ENCODE assay signal across 8 cellular contexts in genomic region chr12:92927055-92927435, GRCh38. TPM values are rescaled to one million over a fixed set of nuclear protein-coding genes. Genes with fewer than 3 reads are reported as not detected.
DNase-seq lines count a peak whose midpoint lies in the region; ATAC-seq and TF ChIP-seq lines count a peak whose summit lies in the region.

No MANE protein-coding gene starts in this region.

- no peaks in the 10 kb centered on the region for H3K9me3 ChIP-seq in effector memory CD4-positive, alpha-beta T cell (ENCODE audit: control insufficient read depth, low read length)
- H3K9me3 ChIP-seq in osteoblast (ENCODE audit: low read depth, low read length), result no peaks in the 10 kb centered on the region
- no peaks in the 10 kb centered on the region for H3K9me3 ChIP-seq in testis

- H3K9me3 Mint-ChIP-seq in activated B cell treated with CpG ODN at 0.5 μM for 24 hours, result no peaks in the 10 kb centered on the region

- CTCF ChIA-PET in activated B cell treated with CpG ODN at 0.5 μM for 24 hours (lab: Charles Lee), result interaction anchor here (1.2 to 1.7 kb wide), 2 partner anchors 60 to 95 kb away, joined by 3 to 7 read pairs; no protein-coding TSS in a partner anchor

- peak overlapping the region; percentile 19 for H3K4me3 ChIP-seq in effector memory CD4-positive, alpha-beta T cell (ENCODE audit: insufficient read depth, low read depth, low read length, poor library complexity, severe bottlenecking)
- peak overlapping the region; percentile 92 for H3K4me3 ChIP-seq in osteoblast (ENCODE audit: insufficient read depth, low read length)
- H3K4me3 ChIP-seq in testis, result no peak overlapping the region

- peak overlapping the region; percentile 94 for H3K27ac Mint-ChIP-seq in activated B cell treated with CpG ODN at 0.5 μM for 24 hours

- no peaks in the 10 kb centered on the region for H3K27me3 Mint-ChIP-seq in activated B cell treated with CpG ODN at 0.5 μM for 24 hours

- H3K27ac ChIP-seq in effector memory CD4-positive, alpha-beta T cell (ENCODE audit: insufficient read depth, low read length, poor library complexity, severe bottlenecking), result no peak overlapping the region
- peak overlapping the region; percentile 73 for H3K27ac ChIP-seq in osteoblast (ENCODE audit: low read depth, low read length)
- no peak overlapping the region for H3K27ac ChIP-seq in testis

- peaks cover 13% of the 10 kb centered on the region for H3K36me3 Mint-ChIP-seq in activated B cell treated with CpG ODN at 0.5 μM for 24 hours (ENCODE audit: low read depth)

- no peaks in the 10 kb centered on the region for H3K27me3 ChIP-seq in effector memory CD4-positive, alpha-beta T cell (replicated peaks; ENCODE audit: control insufficient read depth, insufficient read depth, low read length, poor library complexity, severe bottlenecking)
- no peaks in the 10 kb centered on the region for H3K27me3 ChIP-seq in osteoblast (ENCODE audit: insufficient read depth, low read length)
- H3K27me3 ChIP-seq in testis, result no peaks in the 10 kb centered on the region

- H2AFZ ChIP-seq in osteoblast (ENCODE audit: low read length), result no peak overlapping the region

- peak overlapping the region; percentile 89 for H3K4me3 Mint-ChIP-seq in activated B cell treated with CpG ODN at 0.5 μM for 24 hours

- intact Hi-C loops in activated B cell treated with CpG ODN at 0.5 μM for 24 hours (cut with micrococcal nuclease) (loop anchor here (1.0 to 5.0 kb wide), 5 partner anchors 15 to 470 kb away; no protein-coding TSS in a partner anchor), testis (cut with DNase I; ENCODE audit: low total_unique reads) (loop anchor here (5.0 kb wide), 1 partner anchor 760 kb away; no protein-coding TSS in a partner anchor)

- POLR2A ChIA-PET in activated B cell treated with CpG ODN at 0.5 μM for 24 hours (lab: Charles Lee), result interaction anchor here (1.9 to 4.1 kb wide), 2 partner anchors 61 to 781 kb away, joined by 6 to 40 read pairs; partner anchors contain the start of gene BTG1

- ATAC-seq in HG03280 (IDR thresholded peaks at IDR 0.05; ENCODE audit: unreplicated experiment) (peak; percentile 13), activated B cell treated with CpG ODN at 0.5 μM for 24 hours (ENCODE audit: low read depth) (no peak)

- H3K4me1 ChIP-seq in effector memory CD4-positive, alpha-beta T cell (ENCODE audit: control insufficient read depth, insufficient read depth, low read length, poor library complexity, severe bottlenecking), result peaks cover 12% of the 10 kb centered on the region
- H3K4me1 ChIP-seq in osteoblast (ENCODE audit: insufficient read depth, low read length) (peaks cover 27% of the 10 kb centered on the region), testis (peaks cover 20% of the 10 kb centered on the region)

- TF ChIP-seq CTCF in activated B cell treated with CpG ODN at 0.5 μM for 24 hours (IDR thresholded peaks at IDR 0.05), result no peak
- TF ChIP-seq CTCF in osteoblast (IDR thresholded peaks at IDR 0.05; ENCODE audit: extremely low read depth, low read depth, low read length), result peak; percentile 32
- TF ChIP-seq CTCF in testis (IDR thresholded peaks at IDR 0.05), result no peak

- TF ChIP-seq POLR2A in testis (IDR thresholded peaks at IDR 0.05), result no peak

- H3K79me2 ChIP-seq in osteoblast (ENCODE audit: insufficient read depth, low read length), result peaks cover 51% of the 10 kb centered on the region

- no peaks in the 10 kb centered on the region for H3K36me3 ChIP-seq in effector memory CD4-positive, alpha-beta T cell (ENCODE audit: control insufficient read depth, insufficient read depth, low read length)
- H3K36me3 ChIP-seq in osteoblast (ENCODE audit: insufficient read depth, low read length) (no peaks in the 10 kb centered on the region), testis (ENCODE audit: low read depth, missing control alignments) (no peaks in the 10 kb centered on the region)

- peak overlapping the region; percentile 79 for H3K4me2 ChIP-seq in osteoblast (ENCODE audit: insufficient read depth, low read length)

- H4K20me1 ChIP-seq in osteoblast (ENCODE audit: insufficient read depth, low read length), result peaks cover 11% of the 10 kb centered on the region

- H3K4me1 Mint-ChIP-seq in activated B cell treated with CpG ODN at 0.5 μM for 24 hours, result peaks cover 42% of the 10 kb centered on the region

- WGBS in testis, 2 donors, result 14 to 17% methylated on average over 4 of the region's 4 CpGs

- DNase-seq in EL, result peak; percentile 84
- DNase-seq in activated B cell treated with CpG ODN at 0.5 μM for 24 hours, result no peak
- peak in 1 of 3 donors; percentile 6 for DNase-seq in effector memory CD4-positive, alpha-beta T cell
- peak; percentile 84 for DNase-seq in osteoblast (ENCODE audit: insufficient read length, low spot score, missing footprints)
- no peak for DNase-seq in testis
- no peak for DNase-seq in ecto neural progenitor cell (ENCODE audit: low spot score)
- DNase-seq in germinal center (ENCODE audit: low spot score), result no peak

RNA-seq across cellular contexts. Expression of gene EEA1, which starts 2.0 kb away (rescaled TPM):
- total RNA-seq in activated B cell treated with CpG ODN at 0.5 μM for 24 hours (21.3 and 22.6 TPM in 2 replicates), osteoblast (32.9 and 40.7 TPM in 2 replicates), testis (10 to 100 TPM; 14.3 to 14.9 TPM)
- polyA plus RNA-seq in testis (ENCODE audit: insufficient read depth, low read depth, low replicate concordance), result 1.8 TPM

Comparison
In these comparisons a context has a peak if more than half of its experiments do, and no peak if none do; other contexts are left out.
1. DNase-seq: peak in EL (single experiment) and osteoblast (single experiment); none in activated B cell treated with CpG ODN at 0.5 μM for 24 hours (single experiment), testis (single experiment), ecto neural progenitor cell (single experiment) and germinal center (single experiment).
2. H3K4me3 ChIP-seq: peak in effector memory CD4-positive, alpha-beta T cell (single experiment) and osteoblast (single experiment); none in testis (0 of 2).